32 cellular contexts compared by ENCODE assay signal in the genomic region with DNA sequence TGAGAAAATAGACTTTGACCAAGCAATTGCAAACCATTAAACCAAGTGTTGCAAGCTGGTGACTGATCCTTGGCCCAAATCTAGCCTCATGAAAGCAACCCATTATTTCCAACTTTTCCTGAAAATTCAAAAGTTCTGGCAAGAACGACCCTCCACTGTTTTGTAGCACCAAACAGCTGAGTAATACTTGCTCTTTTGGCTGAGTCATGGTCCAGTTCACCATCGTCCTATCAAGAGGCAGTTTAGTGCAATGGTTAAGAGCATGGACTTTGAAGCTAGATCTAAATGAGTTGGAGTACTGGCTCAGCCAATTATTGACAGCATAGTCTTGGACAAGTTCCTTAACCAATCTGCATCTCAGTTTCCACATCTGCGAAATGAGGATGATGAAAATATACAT. TPM values are rescaled to one million over a fixed set of nuclear protein-coding genes. Genes with fewer than 3 reads are reported as not detected.
"Had no signal": no experiment of that assay in that cellular context is flagged by ENCODE, and none has a peak within 500 bp of the region (broad histone marks: within the 10 kb centered on the region; RNA-seq: fewer than 3 reads in every experiment).

No MANE protein-coding gene starts in this region.

- H3K36me3 ChIP-seq: adrenal gland, esophagus muscularis mucosa, gastrocnemius medialis, heart left ventricle had no signal

- H3K27ac ChIP-seq: adrenal gland, body of pancreas, esophagus muscularis mucosa, foreskin keratinocyte, gastrocnemius medialis, heart left ventricle, VCaP had no signal

- H3K4me3 ChIP-seq: adrenal gland, body of pancreas, esophagus muscularis mucosa, gastrocnemius medialis, heart left ventricle had no signal

- H3K9me3 ChIP-seq: adrenal gland, body of pancreas, esophagus muscularis mucosa, gastrocnemius medialis, heart left ventricle had no signal

- DNase-seq: activated CD4-positive, alpha-beta memory T cell treated with anti-CD3 and anti-CD28 coated beads, Interleukin-2, amount 10 ng/mL, durations not matched to agents 7 days and 5 days; activated CD4-positive, alpha-beta T cell treated with anti-CD3 and anti-CD28 coated beads for 1 hour; activated CD4-positive, alpha-beta T cell treated with anti-CD3 and anti-CD28 coated beads for 4 hours; activated CD4-positive, alpha-beta T cell treated with anti-CD3 and anti-CD28 coated beads, Interleukin-2, amount 10 ng/mL, durations not matched to agents 7 days and 5 days; activated CD4-positive, alpha-beta T cell treated with anti-CD3 and anti-CD28 coated beads, Interleukin-2, amount 50 U/mL, for 4 hours; activated CD8-positive, alpha-beta memory T cell treated with anti-CD3 and anti-CD28 coated beads, Interleukin-2, amount 50 U/mL, for 48 hours; activated gamma-delta T cell; activated naive CD4-positive, alpha-beta T cell; activated naive CD4-positive, alpha-beta T cell treated with anti-CD3 and anti-CD28 coated beads, Interleukin-2, amount 50 U/mL, for 16 hours; activated T-cell treated with anti-CD3 and anti-CD28 coated beads for 4 hours; activated T-cell treated with anti-CD3 and anti-CD28 coated beads, Interleukin-2, amount 50 U/mL, for 24 hours; activated T-cell treated with anti-CD3 and anti-CD28 coated beads, Interleukin-2, amount 50 U/mL, for 72 hours; adrenal gland; amygdala; aorta; body of pancreas; caudate nucleus; cortex of kidney; dermis blood vessel endothelial cell; effector CD4-positive, alpha-beta T cell; effector memory CD8-positive, alpha-beta T cell; foreskin keratinocyte; gastrocnemius medialis; glutamatergic neuron; heart left ventricle; T-helper 1 cell; T-helper 2 cell had no signal

- H3K4me1 ChIP-seq: adrenal gland, body of pancreas, esophagus muscularis mucosa, foreskin keratinocyte, gastrocnemius medialis, heart left ventricle had no signal

- FAIRE-seq: colon had no signal

- ATAC-seq: activated T-cell treated with anti-CD3 and anti-CD28 coated beads, Interleukin-2, amount 50 U/mL, for 72 hours; body of pancreas; effector memory CD8-positive, alpha-beta T cell; foreskin keratinocyte; gastrocnemius medialis; heart left ventricle; WTC11 had no signal

- H3K27me3 ChIP-seq: adrenal gland, body of pancreas, gastrocnemius medialis had no signal

RNA-seq across cellular contexts. Expression of a gene that starts 31.3 kb away (rescaled TPM):
- total RNA-seq: activated CD4-positive, alpha-beta memory T cell treated with anti-CD3 and anti-CD28 coated beads, Interleukin-2, amount 10 ng/mL, durations not matched to agents 7 days and 5 days; activated CD4-positive, alpha-beta T cell treated with anti-CD3 and anti-CD28 coated beads, Interleukin-2, amount 10 ng/mL, durations not matched to agents 7 days and 5 days; activated T-cell treated with anti-CD3 and anti-CD28 coated beads, Interleukin-2, amount 50 U/mL, for 72 hours; aorta; chondrocyte; foreskin keratinocyte had no signal
